In the genomic region with DNA sequence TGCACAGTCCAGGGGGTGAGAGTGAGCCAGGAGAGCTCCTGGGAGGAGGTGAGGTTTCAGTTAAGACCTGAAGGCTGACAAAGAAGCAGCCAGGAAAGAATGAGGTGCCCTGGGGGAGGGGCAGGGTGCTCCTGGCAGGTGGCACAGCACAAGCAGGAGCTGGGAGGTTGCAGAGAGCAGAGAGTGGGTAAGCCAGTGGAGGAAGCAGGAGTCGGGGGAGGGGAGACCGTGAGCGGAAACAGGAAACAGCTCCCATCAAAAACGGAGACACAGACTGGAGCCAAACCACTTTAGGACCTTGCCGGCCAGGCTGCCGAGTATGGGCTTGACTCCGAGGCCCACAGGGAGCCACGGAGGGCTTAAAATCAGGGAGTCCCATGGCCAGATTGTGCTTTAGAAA, we compare ENCODE assay signal across 11 cellular contexts. TPM values are rescaled to one million over a fixed set of nuclear protein-coding genes. Genes with fewer than 3 reads are reported as not detected.
DNase-seq lines count a peak whose midpoint lies in the region; ATAC-seq, FAIRE-seq and TF ChIP-seq lines count a peak whose summit lies in the region.
"Had no signal": no experiment of that assay in that cellular context is flagged by ENCODE, and none has a peak within 500 bp of the region (broad histone marks: within the 10 kb centered on the region; RNA-seq: fewer than 3 reads in every experiment).

No MANE protein-coding gene starts in this region.

- no peak for FAIRE-seq in GM19239 (lab: Jason Lieb, UNC)
- FAIRE-seq: endometrium had no signal

- H3K4me1 ChIP-seq in thymus (ENCODE audit: control insufficient read depth, insufficient read depth, low read length) = peaks cover 18% of the 10 kb centered on the region
- H3K4me1 ChIP-seq: sigmoid colon had no signal

- no peak overlapping the region for H3K4me3 ChIP-seq in thymus (ENCODE audit: low read length)
- H3K4me3 ChIP-seq: sigmoid colon had no signal

- H3K36me3 ChIP-seq in thymus (ENCODE audit: control insufficient read depth, insufficient read depth) = no peaks in the 10 kb centered on the region
- H3K36me3 ChIP-seq: sigmoid colon had no signal

- no peak for TF ChIP-seq CTCF in RWPE1 (conservative IDR thresholded peaks at IDR 0.05; ENCODE audit: low read depth)

- no peaks in the 10 kb centered on the region for H3K27me3 ChIP-seq in thymus (ENCODE audit: control insufficient read depth, insufficient read depth)
- H3K27me3 ChIP-seq: sigmoid colon had no signal

- H3K9me3 Mint-ChIP-seq in activated naive CD4-positive, alpha-beta T cell treated with anti-CD3 and anti-CD28 coated beads, Interleukin-2, amount 50 U/mL, for 24 hours = peaks cover 4% of the 10 kb centered on the region

- H3K27me3 Mint-ChIP-seq in activated naive CD4-positive, alpha-beta T cell treated with anti-CD3 and anti-CD28 coated beads, Interleukin-2, amount 50 U/mL, for 24 hours = no peaks in the 10 kb centered on the region

- intact Hi-C loops in left ventricle myocardium superior (cut with micrococcal nuclease) = no loop called here

- no peaks in the 10 kb centered on the region for H3K9me3 ChIP-seq in thymus (ENCODE audit: control insufficient read depth)
- H3K9me3 ChIP-seq: sigmoid colon had no signal

- H3K27ac Mint-ChIP-seq in activated naive CD4-positive, alpha-beta T cell treated with anti-CD3 and anti-CD28 coated beads, Interleukin-2, amount 50 U/mL, for 24 hours = peak overlapping the region; percentile 51

- POLR2A ChIA-PET in RWPE1 (lab: Yijun Ruan, JAX; ENCODE audit: low non-redundant PET) = no interaction called here

- 2% methylated on average over 8 of the region's 8 CpGs for WGBS in thymus

- DNase-seq in activated naive CD4-positive, alpha-beta T cell treated with anti-CD3 and anti-CD28 coated beads, Interleukin-2, amount 50 U/mL, for 16 hours = no peak
- DNase-seq in RWPE1 (ENCODE audit: low spot score) (no peak), left ventricle myocardium superior (peak; percentile 32), NK-92 (lab: John Stamatoyannopoulos, UW; ENCODE audit: unreplicated experiment) (no peak), GM19239 (ENCODE audit: insufficient read length, low spot score) (no peak)
- DNase-seq: sigmoid colon had no signal

- ATAC-seq in left ventricle myocardium superior (no peak), GM21529 (IDR thresholded peaks at IDR 0.05; ENCODE audit: unreplicated experiment) (no peak)

- CTCF ChIA-PET in RWPE1 (lab: Yijun Ruan, JAX) = interaction anchor here (1.4 kb wide), 1 partner anchor 40 kb away, joined by 3 read pairs; no protein-coding TSS in a partner anchor

- H3K4me1 Mint-ChIP-seq in activated naive CD4-positive, alpha-beta T cell treated with anti-CD3 and anti-CD28 coated beads, Interleukin-2, amount 50 U/mL, for 24 hours = peaks cover 7% of the 10 kb centered on the region

- peaks cover 1% of the 10 kb centered on the region for H3K36me3 Mint-ChIP-seq in activated naive CD4-positive, alpha-beta T cell treated with anti-CD3 and anti-CD28 coated beads, Interleukin-2, amount 50 U/mL, for 24 hours

- peak overlapping the region; percentile 87 for H3K27ac ChIP-seq in RWPE1
- H3K27ac ChIP-seq in thymus (ENCODE audit: low read depth) = peak overlapping the region; percentile 54

- peak overlapping the region; percentile 15 for H3K4me3 Mint-ChIP-seq in activated naive CD4-positive, alpha-beta T cell treated with anti-CD3 and anti-CD28 coated beads, Interleukin-2, amount 50 U/mL, for 24 hours

RNA-seq across cellular contexts. Expression of a gene that starts 12.1 kb away (rescaled TPM):
- 53.8 TPM for total RNA-seq in left ventricle myocardium superior
- polyA plus RNA-seq in thymus = 12.2 TPM
- total RNA-seq: OCI-LY7 had no signal

RNA-seq across cellular contexts. Expression of a gene that starts 56.7 kb away (rescaled TPM):
- total RNA-seq in left ventricle myocardium superior = 39.8 TPM
- 10.7 TPM for polyA plus RNA-seq in thymus
